Comparison of ENCODE assay signal across 9 cellular contexts in the genomic region with DNA sequence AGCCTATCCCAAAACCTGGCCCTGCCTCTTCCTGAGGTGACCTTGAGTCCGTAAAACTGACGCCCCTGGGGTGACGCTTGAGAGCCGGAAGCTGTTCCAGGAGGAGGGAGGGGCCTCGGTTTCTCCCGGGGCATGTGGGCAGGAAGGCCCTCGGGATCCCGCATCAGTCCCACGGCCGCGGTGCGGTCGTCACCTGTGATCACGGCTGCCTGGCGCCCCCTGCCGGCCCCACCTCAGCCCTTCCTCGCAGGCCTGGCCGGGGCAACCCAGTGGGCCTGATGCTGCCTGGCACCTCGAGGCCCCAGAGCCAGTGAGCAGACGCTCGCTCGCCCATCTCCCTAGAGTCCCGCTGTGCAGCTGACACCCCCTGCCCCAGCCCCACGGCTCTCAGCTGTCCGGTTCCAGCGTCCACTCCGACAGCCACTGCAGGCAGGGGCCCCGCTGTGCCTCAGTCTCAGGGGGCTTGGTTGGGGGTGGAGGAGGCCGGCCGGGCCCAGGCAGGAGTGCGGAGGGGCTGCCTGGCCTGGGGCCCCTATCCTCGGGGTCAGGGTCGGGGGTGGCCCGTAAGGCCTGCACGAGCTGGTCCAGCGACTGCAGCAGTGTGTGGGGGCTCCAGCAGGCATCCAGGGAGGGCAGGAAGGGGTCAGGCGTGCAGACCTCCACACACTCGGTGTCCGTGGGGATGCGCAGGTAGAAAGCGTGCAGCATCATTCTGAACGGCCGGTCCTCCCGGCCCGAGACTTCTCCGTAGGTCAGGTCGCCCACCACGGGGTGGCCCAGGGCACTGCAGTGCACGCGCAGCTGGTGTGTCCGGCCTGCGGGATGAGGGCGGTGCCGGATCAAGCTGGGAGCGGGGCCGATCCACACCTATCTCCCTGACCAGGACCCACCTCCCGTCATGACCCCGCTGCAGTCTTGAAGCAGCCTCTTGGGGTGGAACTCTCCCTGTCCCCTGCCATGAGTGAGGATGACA. TPM values are rescaled to one million over a fixed set of nuclear protein-coding genes. Genes with fewer than 3 reads are reported as not detected.
DNase-seq lines count a peak whose midpoint lies in the region; ATAC-seq, FAIRE-seq and TF ChIP-seq lines count a peak whose summit lies in the region.
"Had no signal": no experiment of that assay in that cellular context is flagged by ENCODE, and none has a peak within 500 bp of the region (broad histone marks: within the 10 kb centered on the region; RNA-seq: fewer than 3 reads in every experiment).

No MANE protein-coding gene starts in this region.

- no peak overlapping the region for H3K27ac ChIP-seq in HepG2 (ENCODE audit: extremely low read length, insufficient read depth, low read length)

- no peaks in the 10 kb centered on the region for H3K9me3 ChIP-seq in HepG2 (ENCODE audit: low read length)

- no peaks in the 10 kb centered on the region for H3K27me3 Mint-ChIP-seq in activated CD4-positive, alpha-beta T cell treated with anti-CD3 and anti-CD28 coated beads, Interleukin-2, amount 10 ng/mL, durations not matched to agents 24 days and 14 days

- CTCF ChIA-PET in HepG2 (lab: Yijun Ruan, JAX; ENCODE audit: low intra/inter-chr PET ratio, low total read pairs) = interaction anchor here (1.2 to 2.2 kb wide), 3 partner anchors 40 to 75 kb away, joined by 4 to 16 read pairs (median 13); no protein-coding TSS in a partner anchor

- DNase-seq in CMK (ENCODE audit: low read depth) (peak; percentile 35), cerebellar cortex (ENCODE audit: low spot score) (peak; percentile 61), HepG2 (ENCODE audit: low spot score) (peak; percentile 31)
- DNase-seq in activated CD4-positive, alpha-beta T cell treated with anti-CD3 and anti-CD28 coated beads, Interleukin-2, amount 10 ng/mL, durations not matched to agents 24 days and 14 days = peak; percentile 93
- DNase-seq in stimulated activated CD4-positive, alpha-beta T cell treated with anti-CD3 and anti-CD28 coated beads, TNF-alpha, amount 100 ng/mL, for 48 hours (ENCODE audit: low read depth in 3 of 3) = peak; percentile 51 to 73 (median 60)

- H3K27ac Mint-ChIP-seq in activated CD4-positive, alpha-beta T cell treated with anti-CD3 and anti-CD28 coated beads, Interleukin-2, amount 10 ng/mL, durations not matched to agents 24 days and 14 days = no peak overlapping the region

- intact Hi-C loops in activated CD4-positive, alpha-beta T cell treated with anti-CD3 and anti-CD28 coated beads, Interleukin-2, amount 10 ng/mL, durations not matched to agents 24 days and 14 days (cut with micrococcal nuclease) = loop anchor here (1.0 to 5.0 kb wide), 2 partner anchors 44 to 75 kb away; partner anchors contain the start of gene CIAO3
- intact Hi-C loops in HepG2 (cut with micrococcal nuclease; ENCODE audit: unreplicated experiment) = loop anchor here (1.0 kb wide), 1 partner anchor 40 kb away; no protein-coding TSS in a partner anchor

- H3K79me2 ChIP-seq in HepG2 (ENCODE audit: insufficient read depth, low read length) = peaks cover 3% of the 10 kb centered on the region

- no peaks in the 10 kb centered on the region for H4K20me1 ChIP-seq in HepG2 (ENCODE audit: insufficient read depth, low read length)

- peak; percentile 85 for TF ChIP-seq CTCF in LNCAP (IDR thresholded peaks at IDR 0.05)
- TF ChIP-seq CTCF in HepG2 (CRISPR knock-in tag; IDR thresholded peaks at IDR 0.05) = peak; percentile 94

- POLR2A ChIA-PET in HepG2 (lab: Yijun Ruan, JAX) = interaction anchor here (2.0 kb wide), 1 partner anchor 73 kb away, joined by 5 read pairs; no protein-coding TSS in a partner anchor

- peak overlapping the region; percentile 89 for H3K4me3 Mint-ChIP-seq in activated CD4-positive, alpha-beta T cell treated with anti-CD3 and anti-CD28 coated beads, Interleukin-2, amount 10 ng/mL, durations not matched to agents 24 days and 14 days

- H3K4me3 ChIP-seq in HepG2 (replicated peaks in 1 of 3; ENCODE audit: insufficient read depth in 1 of 3, low read depth in 2 of 3, low read length in 3 of 3) = no peak overlapping the region

- no peak for TF ChIP-seq EP300 in HepG2 (IDR thresholded peaks at IDR 0.05; ENCODE audit: low read depth in 2 of 2, low read length in 2 of 2)
- no peak for TF ChIP-seq EP300 in HepG2 (CRISPR knock-in tag; IDR thresholded peaks at IDR 0.05; ENCODE audit: borderline replicate concordance)

- TF ChIP-seq RAD21 in HepG2 (CRISPR knock-in tag; IDR thresholded peaks at IDR 0.05) = peak; percentile 93

- no peaks in the 10 kb centered on the region for H3K9me3 Mint-ChIP-seq in activated CD4-positive, alpha-beta T cell treated with anti-CD3 and anti-CD28 coated beads, Interleukin-2, amount 10 ng/mL, durations not matched to agents 24 days and 14 days

- no TSS peak for BruUV-seq in HepG2 (replicated peaks; lab: Mats Ljungman, UMichigan)

- no peak overlapping the region for H3K9ac ChIP-seq in HepG2 (ENCODE audit: insufficient read depth, low read depth, low read length)

- no peak overlapping the region for H3K4me2 ChIP-seq in HepG2 (ENCODE audit: low read depth, low read length)

- H2AFZ ChIP-seq in HepG2 (ENCODE audit: low read length) = no peak overlapping the region

- ATAC-seq in HepG2 (peak; percentile 48), GM18861 (IDR thresholded peaks at IDR 0.05; ENCODE audit: unreplicated experiment) (no peak), HG03354 (IDR thresholded peaks at IDR 0.05; ENCODE audit: poor library complexity, severe bottlenecking, unreplicated experiment) (no peak)

- peaks cover 4% of the 10 kb centered on the region for H3K36me3 Mint-ChIP-seq in activated CD4-positive, alpha-beta T cell treated with anti-CD3 and anti-CD28 coated beads, Interleukin-2, amount 10 ng/mL, durations not matched to agents 24 days and 14 days (ENCODE audit: low read depth)

- TF ChIP-seq POLR2A in HepG2 (IDR thresholded peaks at IDR 0.05; ENCODE audit: insufficient read depth in 1 of 2, low read depth in 2 of 2, low read length in 2 of 2) = no peak

- 93% methylated on average over 8 of the region's 58 CpGs for WGBS in HepG2 (ENCODE audit: low lambda C conversion rate)

- H3K36me3 ChIP-seq in HepG2 (replicated peaks in 1 of 2; ENCODE audit: control insufficient read depth in 1 of 2, insufficient read depth in 2 of 2, low read length in 2 of 2) = peaks cover under 1 to 10% of the 10 kb centered on the region in 2 experiments; a peak in 2 of 5 replicates

- H3K4me1 Mint-ChIP-seq in activated CD4-positive, alpha-beta T cell treated with anti-CD3 and anti-CD28 coated beads, Interleukin-2, amount 10 ng/mL, durations not matched to agents 24 days and 14 days = peaks cover 5% of the 10 kb centered on the region

- H3K4me1 ChIP-seq in HepG2 (ENCODE audit: insufficient read depth, low read length) = peaks cover 15% of the 10 kb centered on the region

- no peak for FAIRE-seq in HepG2 (lab: Jason Lieb, UNC)

- peaks cover 9 to 24% of the 10 kb centered on the region in 2 experiments; a peak in 4 of 5 replicates for H3K27me3 ChIP-seq in HepG2 (ENCODE audit: control insufficient read depth in 1 of 2, insufficient read depth in 2 of 2, low read length in 2 of 2)

- in situ Hi-C loops in HepG2 (cut with HindIII; ENCODE audit: extremely low pct_ligation_motif_present, low pct_unique_long_range_greater_than_20kb) = loop anchor here (5.0 kb wide), 2 partner anchors 44 to 74 kb away; partner anchors contain the start of gene CIAO3

RNA-seq across cellular contexts. Expression of gene RPUSD1, which starts 2.3 kb away (rescaled TPM):
- total RNA-seq in activated CD4-positive, alpha-beta T cell treated with anti-CD3 and anti-CD28 coated beads, Interleukin-2, amount 10 ng/mL, durations not matched to agents 24 days and 14 days = 43.9 and 45.0 TPM in 2 replicates
- 22.4 and 26.2 TPM in 2 replicates for total RNA-seq in HepG2 (2016; rRNA removed; fragmentation: Illumina TruSeq; extraction: Trizol)
- total RNA-seq in HepG2 (2016; cell fraction: cytosol; rRNA removed; fragmentation: Illumina TruSeq; extraction: Trizol; ENCODE audit: low read depth) = 18.7 and 21.8 TPM in 2 replicates
- 20.2 and 24.6 TPM in 2 replicates for total RNA-seq in HepG2 (2016; cell fraction: insoluble cytoplasmic fraction; rRNA removed; fragmentation: Illumina TruSeq; extraction: Trizol)
- 34.6 and 36.7 TPM in 2 replicates for total RNA-seq in HepG2 (2016; cell fraction: membrane; rRNA removed; fragmentation: Illumina TruSeq; extraction: Trizol)
- 13.4 and 16.9 TPM in 2 replicates for total RNA-seq in HepG2 (2016; cell fraction: nucleus; rRNA removed; fragmentation: Illumina TruSeq; extraction: Trizol)
- 13.1 and 15.9 TPM in 2 replicates for polyA plus RNA-seq in HepG2 (2011; rRNA removed)
- polyA plus RNA-seq in HepG2 (2011; cell fraction: cytosol; rRNA removed) = 11.8 and 20.0 TPM in 2 replicates
- polyA plus RNA-seq in HepG2 (2011; cell fraction: nucleus; rRNA removed) = 47.0 and 47.2 TPM in 2 replicates
- 6.9 and 11.4 TPM in 2 replicates for polyA plus RNA-seq in HepG2 (2012)
- polyA plus RNA-seq in HepG2 (2016; cell fraction: cytosol; fragmentation: Illumina TruSeq; extraction: Trizol; ENCODE audit: low read depth) = 23.0 and 24.2 TPM in 2 replicates
- 22.5 and 24.4 TPM in 2 replicates for polyA plus RNA-seq in HepG2 (2016; cell fraction: insoluble cytoplasmic fraction; fragmentation: Illumina TruSeq; extraction: Trizol; ENCODE audit: low read depth)
- polyA plus RNA-seq in HepG2 (2016; cell fraction: membrane; fragmentation: Illumina TruSeq; extraction: Trizol; ENCODE audit: low read depth) = 32.9 and 33.9 TPM in 2 replicates
- 29.7 and 35.5 TPM in 2 replicates for polyA plus RNA-seq in HepG2 (2016; cell fraction: nucleus; fragmentation: Illumina TruSeq; extraction: Trizol; ENCODE audit: insufficient read depth, low read depth)
- 20.0 and 21.5 TPM in 2 replicates for polyA minus RNA-seq in HepG2 (2011; rRNA and poly(A)+ RNA removed; ENCODE audit: low replicate concordance)
- polyA minus RNA-seq in HepG2 (2011; cell fraction: cytosol; rRNA and poly(A)+ RNA removed) = 9.3 and 9.6 TPM in 2 replicates
- 8.9 and 13.2 TPM in 2 replicates for polyA minus RNA-seq in HepG2 (2011; cell fraction: nucleus; rRNA and poly(A)+ RNA removed)

RNA-seq across cellular contexts. Expression of gene CHTF18, which starts 2.6 kb away (rescaled TPM):
- total RNA-seq in activated CD4-positive, alpha-beta T cell treated with anti-CD3 and anti-CD28 coated beads, Interleukin-2, amount 10 ng/mL, durations not matched to agents 24 days and 14 days = 141 and 147 TPM in 2 replicates
- total RNA-seq in HepG2 (2016; rRNA removed; fragmentation: Illumina TruSeq; extraction: Trizol) = 8.8 and 22.9 TPM in 2 replicates
- total RNA-seq in HepG2 (2016; cell fraction: cytosol; rRNA removed; fragmentation: Illumina TruSeq; extraction: Trizol; ENCODE audit: low read depth) = 14.2 and 15.9 TPM in 2 replicates
- total RNA-seq in HepG2 (2016; cell fraction: insoluble cytoplasmic fraction; rRNA removed; fragmentation: Illumina TruSeq; extraction: Trizol) = 7.3 and 24.5 TPM in 2 replicates
- 5.5 and 6.8 TPM in 2 replicates for total RNA-seq in HepG2 (2016; cell fraction: membrane; rRNA removed; fragmentation: Illumina TruSeq; extraction: Trizol)
- total RNA-seq in HepG2 (2016; cell fraction: nucleus; rRNA removed; fragmentation: Illumina TruSeq; extraction: Trizol) = 26.2 and 31.2 TPM in 2 replicates
- polyA plus RNA-seq in HepG2 (2011; rRNA removed) = 7.3 and 8.6 TPM in 2 replicates
- polyA plus RNA-seq in HepG2 (2011; cell fraction: cytosol; rRNA removed) = 2.5 and 6.5 TPM in 2 replicates
- 145 and 298 TPM in 2 replicates for polyA plus RNA-seq in HepG2 (2011; cell fraction: nucleus; rRNA removed)
- polyA plus RNA-seq in HepG2 (2012) = 6.6 and 11.8 TPM in 2 replicates
- 2.3 and 2.5 TPM in 2 replicates for polyA plus RNA-seq in HepG2 (2016; cell fraction: cytosol; fragmentation: Illumina TruSeq; extraction: Trizol; ENCODE audit: low read depth)
- 6.8 and 7.7 TPM in 2 replicates for polyA plus RNA-seq in HepG2 (2016; cell fraction: insoluble cytoplasmic fraction; fragmentation: Illumina TruSeq; extraction: Trizol; ENCODE audit: low read depth)
- polyA plus RNA-seq in HepG2 (2016; cell fraction: membrane; fragmentation: Illumina TruSeq; extraction: Trizol; ENCODE audit: low read depth) = 3.5 and 4.5 TPM in 2 replicates
- polyA plus RNA-seq in HepG2 (2016; cell fraction: nucleus; fragmentation: Illumina TruSeq; extraction: Trizol; ENCODE audit: insufficient read depth, low read depth) = 103 and 115 TPM in 2 replicates
- 8.2 and 13.0 TPM in 2 replicates for polyA minus RNA-seq in HepG2 (2011; rRNA and poly(A)+ RNA removed; ENCODE audit: low replicate concordance)
- polyA minus RNA-seq in HepG2 (2011; cell fraction: cytosol; rRNA and poly(A)+ RNA removed) = 2.4 and 3.9 TPM in 2 replicates
- 7.5 and 12.4 TPM in 2 replicates for polyA minus RNA-seq in HepG2 (2011; cell fraction: nucleus; rRNA and poly(A)+ RNA removed)

RNA-seq across cellular contexts. Expression of gene GNG13, which starts 14.7 kb away (rescaled TPM):
- not detected in 2 replicates for total RNA-seq in activated CD4-positive, alpha-beta T cell treated with anti-CD3 and anti-CD28 coated beads, Interleukin-2, amount 10 ng/mL, durations not matched to agents 24 days and 14 days
- not detected in 2 replicates for total RNA-seq in HepG2 (2016; rRNA removed; fragmentation: Illumina TruSeq; extraction: Trizol)
- total RNA-seq in HepG2 (2016; cell fraction: cytosol; rRNA removed; fragmentation: Illumina TruSeq; extraction: Trizol; ENCODE audit: low read depth) = not detected in 2 replicates
- total RNA-seq in HepG2 (2016; cell fraction: insoluble cytoplasmic fraction; rRNA removed; fragmentation: Illumina TruSeq; extraction: Trizol) = not detected in 2 replicates
- total RNA-seq in HepG2 (2016; cell fraction: membrane; rRNA removed; fragmentation: Illumina TruSeq; extraction: Trizol) = not detected in 2 replicates
- not detected in 2 replicates for total RNA-seq in HepG2 (2016; cell fraction: nucleus; rRNA removed; fragmentation: Illumina TruSeq; extraction: Trizol)
- polyA plus RNA-seq in HepG2 (2011; rRNA removed) = not detected in 2 replicates
- polyA plus RNA-seq in HepG2 (2011; cell fraction: cytosol; rRNA removed) = not detected in 2 replicates
- polyA plus RNA-seq in HepG2 (2011; cell fraction: nucleus; rRNA removed) = not detected in 2 replicates
- not detected in 2 replicates for polyA plus RNA-seq in HepG2 (2012)
- not detected in 2 replicates for polyA plus RNA-seq in HepG2 (2016; cell fraction: cytosol; fragmentation: Illumina TruSeq; extraction: Trizol; ENCODE audit: low read depth)
- not detected in 2 replicates for polyA plus RNA-seq in HepG2 (2016; cell fraction: insoluble cytoplasmic fraction; fragmentation: Illumina TruSeq; extraction: Trizol; ENCODE audit: low read depth)
- not detected in 2 replicates for polyA plus RNA-seq in HepG2 (2016; cell fraction: membrane; fragmentation: Illumina TruSeq; extraction: Trizol; ENCODE audit: low read depth)
- not detected in 2 replicates for polyA plus RNA-seq in HepG2 (2016; cell fraction: nucleus; fragmentation: Illumina TruSeq; extraction: Trizol; ENCODE audit: insufficient read depth, low read depth)
- polyA minus RNA-seq in HepG2 (2011; rRNA and poly(A)+ RNA removed; ENCODE audit: low replicate concordance) = not detected in 2 replicates
- not detected in 2 replicates for polyA minus RNA-seq in HepG2 (2011; cell fraction: cytosol; rRNA and poly(A)+ RNA removed)
- not detected in 2 replicates for polyA minus RNA-seq in HepG2 (2011; cell fraction: nucleus; rRNA and poly(A)+ RNA removed)
- total RNA-seq: LHCN-M2 had no signal

RNA-seq across cellular contexts. Expression of gene MSLN, which starts 25.3 kb away (rescaled TPM):
- not detected in 2 replicates for total RNA-seq in activated CD4-positive, alpha-beta T cell treated with anti-CD3 and anti-CD28 coated beads, Interleukin-2, amount 10 ng/mL, durations not matched to agents 24 days and 14 days
- total RNA-seq in HepG2 (2016; rRNA removed; fragmentation: Illumina TruSeq; extraction: Trizol) = 0.72 and 2.0 TPM in 2 replicates
- total RNA-seq in HepG2 (2016; cell fraction: cytosol; rRNA removed; fragmentation: Illumina TruSeq; extraction: Trizol; ENCODE audit: low read depth) = 0.30 TPM in 1 of 2 replicates, not detected in the other
- total RNA-seq in HepG2 (2016; cell fraction: insoluble cytoplasmic fraction; rRNA removed; fragmentation: Illumina TruSeq; extraction: Trizol) = 1.2 and 2.1 TPM in 2 replicates
- 0.31 and 0.38 TPM in 2 replicates for total RNA-seq in HepG2 (2016; cell fraction: membrane; rRNA removed; fragmentation: Illumina TruSeq; extraction: Trizol)
- 1.1 and 2.5 TPM in 2 replicates for total RNA-seq in HepG2 (2016; cell fraction: nucleus; rRNA removed; fragmentation: Illumina TruSeq; extraction: Trizol)
- 2.3 and 3.0 TPM in 2 replicates for polyA plus RNA-seq in HepG2 (2011; rRNA removed)
- 1.1 and 1.5 TPM in 2 replicates for polyA plus RNA-seq in HepG2 (2011; cell fraction: cytosol; rRNA removed)
- polyA plus RNA-seq in HepG2 (2011; cell fraction: nucleus; rRNA removed) = 3.7 and 5.0 TPM in 2 replicates
- polyA plus RNA-seq in HepG2 (2012) = 3.0 and 3.9 TPM in 2 replicates
- 0.34 and 0.49 TPM in 2 replicates for polyA plus RNA-seq in HepG2 (2016; cell fraction: cytosol; fragmentation: Illumina TruSeq; extraction: Trizol; ENCODE audit: low read depth)
- 0.61 and 0.67 TPM in 2 replicates for polyA plus RNA-seq in HepG2 (2016; cell fraction: insoluble cytoplasmic fraction; fragmentation: Illumina TruSeq; extraction: Trizol; ENCODE audit: low read depth)
- 0.44 and 0.46 TPM in 2 replicates for polyA plus RNA-seq in HepG2 (2016; cell fraction: membrane; fragmentation: Illumina TruSeq; extraction: Trizol; ENCODE audit: low read depth)
- polyA plus RNA-seq in HepG2 (2016; cell fraction: nucleus; fragmentation: Illumina TruSeq; extraction: Trizol; ENCODE audit: insufficient read depth, low read depth) = 3.3 and 3.5 TPM in 2 replicates
- 1.2 and 15.6 TPM in 2 replicates for polyA minus RNA-seq in HepG2 (2011; rRNA and poly(A)+ RNA removed; ENCODE audit: low replicate concordance)
- 0.79 and 1.8 TPM in 2 replicates for polyA minus RNA-seq in HepG2 (2011; cell fraction: cytosol; rRNA and poly(A)+ RNA removed)
- polyA minus RNA-seq in HepG2 (2011; cell fraction: nucleus; rRNA and poly(A)+ RNA removed) = 0.87 and 1.0 TPM in 2 replicates
- total RNA-seq: LHCN-M2 had no signal

RNA-seq across cellular contexts. Expression of gene CIAO3, which starts 45.1 kb away (rescaled TPM):
- 39.5 and 42.5 TPM in 2 replicates for total RNA-seq in activated CD4-positive, alpha-beta T cell treated with anti-CD3 and anti-CD28 coated beads, Interleukin-2, amount 10 ng/mL, durations not matched to agents 24 days and 14 days
- total RNA-seq in HepG2 (2016; rRNA removed; fragmentation: Illumina TruSeq; extraction: Trizol) = 16.9 and 21.7 TPM in 2 replicates
- total RNA-seq in HepG2 (2016; cell fraction: cytosol; rRNA removed; fragmentation: Illumina TruSeq; extraction: Trizol; ENCODE audit: low read depth) = 7.0 and 7.4 TPM in 2 replicates
- 15.6 and 20.7 TPM in 2 replicates for total RNA-seq in HepG2 (2016; cell fraction: insoluble cytoplasmic fraction; rRNA removed; fragmentation: Illumina TruSeq; extraction: Trizol)
- total RNA-seq in HepG2 (2016; cell fraction: membrane; rRNA removed; fragmentation: Illumina TruSeq; extraction: Trizol) = 5.7 and 7.5 TPM in 2 replicates
- total RNA-seq in HepG2 (2016; cell fraction: nucleus; rRNA removed; fragmentation: Illumina TruSeq; extraction: Trizol) = 14.7 and 17.4 TPM in 2 replicates
- 25.0 and 25.2 TPM in 2 replicates for polyA plus RNA-seq in HepG2 (2011; rRNA removed)
- 10.2 and 14.3 TPM in 2 replicates for polyA plus RNA-seq in HepG2 (2011; cell fraction: cytosol; rRNA removed)
- 96.0 and 123 TPM in 2 replicates for polyA plus RNA-seq in HepG2 (2011; cell fraction: nucleus; rRNA removed)
- polyA plus RNA-seq in HepG2 (2012) = 12.1 and 17.0 TPM in 2 replicates
- polyA plus RNA-seq in HepG2 (2016; cell fraction: cytosol; fragmentation: Illumina TruSeq; extraction: Trizol; ENCODE audit: low read depth) = 1.3 and 1.4 TPM in 2 replicates
- 14.0 TPM in 2 replicates for polyA plus RNA-seq in HepG2 (2016; cell fraction: insoluble cytoplasmic fraction; fragmentation: Illumina TruSeq; extraction: Trizol; ENCODE audit: low read depth)
- 3.2 and 3.5 TPM in 2 replicates for polyA plus RNA-seq in HepG2 (2016; cell fraction: membrane; fragmentation: Illumina TruSeq; extraction: Trizol; ENCODE audit: low read depth)
- polyA plus RNA-seq in HepG2 (2016; cell fraction: nucleus; fragmentation: Illumina TruSeq; extraction: Trizol; ENCODE audit: insufficient read depth, low read depth) = 31.2 and 33.5 TPM in 2 replicates
- 29.7 and 30.3 TPM in 2 replicates for polyA minus RNA-seq in HepG2 (2011; rRNA and poly(A)+ RNA removed; ENCODE audit: low replicate concordance)
- 6.2 and 6.9 TPM in 2 replicates for polyA minus RNA-seq in HepG2 (2011; cell fraction: cytosol; rRNA and poly(A)+ RNA removed)
- polyA minus RNA-seq in HepG2 (2011; cell fraction: nucleus; rRNA and poly(A)+ RNA removed) = 44.2 and 47.5 TPM in 2 replicates

Comparison
In these comparisons a context has a peak if more than half of its experiments do, and no peak if none do; other contexts are left out.
1. DNase-seq: peak in every context shown above with its lines; median percentile 93 in activated CD4-positive, alpha-beta T cell treated with anti-CD3 and anti-CD28 coated beads, Interleukin-2, amount 10 ng/mL, durations not matched to agents 24 days and 14 days; 61 in cerebellar cortex; 60 in stimulated activated CD4-positive, alpha-beta T cell treated with anti-CD3 and anti-CD28 coated beads, TNF-alpha, amount 100 ng/mL, for 48 hours; 35 in CMK; 31 in HepG2.